ENCODE assay signal across 17 cellular contexts in the genomic region with DNA sequence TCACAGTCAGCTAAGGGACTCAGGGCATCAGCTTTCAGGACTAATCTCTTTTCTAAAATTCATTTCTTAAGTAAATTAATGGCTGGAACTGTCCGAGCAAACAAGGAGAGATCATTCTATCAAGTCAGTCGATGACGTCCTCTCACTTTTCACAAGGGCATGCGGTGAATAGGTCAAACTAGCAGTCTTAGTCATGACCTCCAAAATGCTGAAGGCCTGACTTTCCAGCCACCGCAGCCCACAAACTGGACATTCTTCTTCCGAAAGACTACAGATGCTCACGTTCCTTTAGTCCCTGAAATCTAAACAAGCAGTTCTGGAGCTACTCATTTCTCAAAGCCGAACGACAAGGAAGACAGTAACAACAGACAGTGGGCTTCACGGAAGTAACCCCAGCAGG.
DNase-seq lines count a peak whose midpoint lies in the region; ATAC-seq and TF ChIP-seq lines count a peak whose summit lies in the region.
"Had no signal": no experiment of that assay in that cellular context is flagged by ENCODE, and none has a peak within 500 bp of the region (broad histone marks: within the 10 kb centered on the region; RNA-seq: fewer than 3 reads in every experiment).

No MANE protein-coding gene starts in this region.

- 96% methylated on average over 10 of the region's 10 CpGs for WGBS in suprapubic skin

- H3K27me3 Mint-ChIP-seq in GM23338 (ENCODE audit: insufficient read depth, low read depth, poor library complexity) (peaks cover 2% of the 10 kb centered on the region), nephron progenitor cell (ENCODE audit: low read depth, poor library complexity) (no peaks in the 10 kb centered on the region)
- H3K27me3 Mint-ChIP-seq: CD4-positive, alpha-beta T cell had no signal

- H3K4me1 ChIP-seq in GM23338 (ENCODE audit: insufficient read depth) (peaks cover 11% of the 10 kb centered on the region; the same call in 1 of the 2 replicates), suprapubic skin (peaks cover 31% of the 10 kb centered on the region)
- H3K4me1 ChIP-seq: A549, Caco-2 had no signal

- H3K36me3 ChIP-seq in GM23338 (ENCODE audit: insufficient read depth) (no peaks in the 10 kb centered on the region), suprapubic skin (peaks cover 3% of the 10 kb centered on the region)

- no peak for TF ChIP-seq EP300 in suprapubic skin (IDR thresholded peaks at IDR 0.05)

- TF ChIP-seq POLR2A in suprapubic skin (IDR thresholded peaks at IDR 0.05), result no peak

- H3K4me3 ChIP-seq in GM23338, result no peak overlapping the region
- no peak overlapping the region for H3K4me3 ChIP-seq in suprapubic skin
- H3K4me3 ChIP-seq: A549 had no signal

- H3K27me3 ChIP-seq in GM23338 (ENCODE audit: insufficient read depth), result no peaks in the 10 kb centered on the region
- H3K27me3 ChIP-seq in suprapubic skin, result no peaks in the 10 kb centered on the region

- in situ Hi-C loops in G401 (cut with HindIII; ENCODE audit: low sequenced_read_pairs), result no loop called here

- H4K20me1 ChIP-seq in GM23338 (replicated peaks; ENCODE audit: insufficient read depth), result no peaks in the 10 kb centered on the region

- H3K9me3 Mint-ChIP-seq in GM23338, result no peaks in the 10 kb centered on the region
- H3K9me3 Mint-ChIP-seq in nephron progenitor cell, result no peaks in the 10 kb centered on the region
- H3K9me3 Mint-ChIP-seq: CD4-positive, alpha-beta T cell had no signal

- H3K27ac ChIP-seq in GM23338 (ENCODE audit: low read depth) (0 out of 2 replicates have a peak overlapping the region, but pooled peaks have one; percentile 57), suprapubic skin (no peak overlapping the region)
- H3K27ac ChIP-seq: 22Rv1, A549, C4-2B, HL-60 had no signal

- no peaks in the 10 kb centered on the region for H3K36me3 Mint-ChIP-seq in GM23338 (ENCODE audit: low read depth)
- peaks cover 56% of the 10 kb centered on the region for H3K36me3 Mint-ChIP-seq in nephron progenitor cell (ENCODE audit: low read depth)

- H3K27ac Mint-ChIP-seq in GM23338 (no peak overlapping the region), nephron progenitor cell (peak overlapping the region; percentile 41)
- H3K27ac Mint-ChIP-seq: CD4-positive, alpha-beta T cell had no signal

- DNase-seq in GM23338 (ENCODE audit: low spot score) (no peak), M059J (ENCODE audit: low read depth) (peak; percentile 71), ecto neural progenitor cell (ENCODE audit: low spot score) (peak; percentile 3), nephron progenitor cell (no peak), suprapubic skin (ENCODE audit: low spot score in 2 of 2) (no peak), NCI-H2081 treated with DMSO at 0.1 percent for 48 hours (lab: John Stamatoyannopoulos, UW) (no peak), G401 (ENCODE audit: low spot score) (no peak)
- DNase-seq: AML-193; Caco-2; CD4-positive, alpha-beta T cell; GDM1; HCEC 1CT had no signal

- no peaks in the 10 kb centered on the region for H3K9me2 ChIP-seq in GM23338 (ENCODE audit: insufficient read depth)

- no peaks in the 10 kb centered on the region for H3F3A ChIP-seq in GM23338 (replicated peaks; ENCODE audit: low read depth)

- no peak overlapping the region for H2AFZ ChIP-seq in GM23338

- H3K4me3 Mint-ChIP-seq in GM23338, result no peak overlapping the region
- no peak overlapping the region for H3K4me3 Mint-ChIP-seq in nephron progenitor cell
- H3K4me3 Mint-ChIP-seq: CD4-positive, alpha-beta T cell had no signal

- peaks cover 11% of the 10 kb centered on the region; the same call in 2 of the 3 replicates for H3K4me1 Mint-ChIP-seq in GM23338
- peaks cover 57% of the 10 kb centered on the region for H3K4me1 Mint-ChIP-seq in nephron progenitor cell

- no peak overlapping the region for H3K4me2 ChIP-seq in GM23338
- H3K4me2 ChIP-seq: A549 had no signal

- H3K79me2 ChIP-seq in GM23338 (replicated peaks; ENCODE audit: insufficient read depth), result no peaks in the 10 kb centered on the region

- no peak for ATAC-seq in GM23338
- no peak for ATAC-seq in HG03025 (IDR thresholded peaks at IDR 0.05; ENCODE audit: low FRiP score, unreplicated experiment)
- ATAC-seq: A549 had no signal

- no peaks in the 10 kb centered on the region for H3K9me3 ChIP-seq in suprapubic skin
- H3K9me3 ChIP-seq: A549, Caco-2 had no signal

- TF ChIP-seq CTCF in GM23338 (conservative IDR thresholded peaks at IDR 0.05; ENCODE audit: low read depth in 2 of 2) (no peak), nephron progenitor cell (IDR thresholded peaks at IDR 0.05) (no peak), suprapubic skin (IDR thresholded peaks at IDR 0.05) (no peak)

TF ChIP-seq in GM23338, 12 proteins besides CTCF, POLR2A, EP300 and RAD21 (continues in another document):
- TF ChIP-seq POLR2AphosphoS5 (IDR thresholded peaks at IDR 0.05; ENCODE audit: low read depth) (no peak), CREB1 (CRISPR knock-in tag; IDR thresholded peaks at IDR 0.05; ENCODE audit: low read depth) (no peak), EZH2phosphoT487 (IDR thresholded peaks at IDR 0.05; ENCODE audit: unreplicated experiment) (no peak), NANOG (IDR thresholded peaks at IDR 0.05; ENCODE audit: borderline replicate concordance) (no peak), JUNB (IDR thresholded peaks at IDR 0.05; ENCODE audit: unreplicated experiment) (no peak), ZNF331 (CRISPR knock-in tag; IDR thresholded peaks at IDR 0.05; ENCODE audit: low read depth) (no peak), ZNF114 (CRISPR knock-in tag; IDR thresholded peaks at IDR 0.05) (no peak)
- TF ChIP-seq, protein P1, sequence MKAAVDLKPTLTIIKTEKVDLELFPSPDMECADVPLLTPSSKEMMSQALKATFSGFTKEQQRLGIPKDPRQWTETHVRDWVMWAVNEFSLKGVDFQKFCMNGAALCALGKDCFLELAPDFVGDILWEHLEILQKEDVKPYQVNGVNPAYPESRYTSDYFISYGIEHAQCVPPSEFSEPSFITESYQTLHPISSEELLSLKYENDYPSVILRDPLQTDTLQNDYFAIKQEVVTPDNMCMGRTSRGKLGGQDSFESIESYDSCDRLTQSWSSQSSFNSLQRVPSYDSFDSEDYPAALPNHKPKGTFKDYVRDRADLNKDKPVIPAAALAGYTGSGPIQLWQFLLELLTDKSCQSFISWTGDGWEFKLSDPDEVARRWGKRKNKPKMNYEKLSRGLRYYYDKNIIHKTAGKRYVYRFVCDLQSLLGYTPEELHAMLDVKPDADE (IDR thresholded peaks at IDR 0.05), result no peak
- TF ChIP-seq, protein P2, sequence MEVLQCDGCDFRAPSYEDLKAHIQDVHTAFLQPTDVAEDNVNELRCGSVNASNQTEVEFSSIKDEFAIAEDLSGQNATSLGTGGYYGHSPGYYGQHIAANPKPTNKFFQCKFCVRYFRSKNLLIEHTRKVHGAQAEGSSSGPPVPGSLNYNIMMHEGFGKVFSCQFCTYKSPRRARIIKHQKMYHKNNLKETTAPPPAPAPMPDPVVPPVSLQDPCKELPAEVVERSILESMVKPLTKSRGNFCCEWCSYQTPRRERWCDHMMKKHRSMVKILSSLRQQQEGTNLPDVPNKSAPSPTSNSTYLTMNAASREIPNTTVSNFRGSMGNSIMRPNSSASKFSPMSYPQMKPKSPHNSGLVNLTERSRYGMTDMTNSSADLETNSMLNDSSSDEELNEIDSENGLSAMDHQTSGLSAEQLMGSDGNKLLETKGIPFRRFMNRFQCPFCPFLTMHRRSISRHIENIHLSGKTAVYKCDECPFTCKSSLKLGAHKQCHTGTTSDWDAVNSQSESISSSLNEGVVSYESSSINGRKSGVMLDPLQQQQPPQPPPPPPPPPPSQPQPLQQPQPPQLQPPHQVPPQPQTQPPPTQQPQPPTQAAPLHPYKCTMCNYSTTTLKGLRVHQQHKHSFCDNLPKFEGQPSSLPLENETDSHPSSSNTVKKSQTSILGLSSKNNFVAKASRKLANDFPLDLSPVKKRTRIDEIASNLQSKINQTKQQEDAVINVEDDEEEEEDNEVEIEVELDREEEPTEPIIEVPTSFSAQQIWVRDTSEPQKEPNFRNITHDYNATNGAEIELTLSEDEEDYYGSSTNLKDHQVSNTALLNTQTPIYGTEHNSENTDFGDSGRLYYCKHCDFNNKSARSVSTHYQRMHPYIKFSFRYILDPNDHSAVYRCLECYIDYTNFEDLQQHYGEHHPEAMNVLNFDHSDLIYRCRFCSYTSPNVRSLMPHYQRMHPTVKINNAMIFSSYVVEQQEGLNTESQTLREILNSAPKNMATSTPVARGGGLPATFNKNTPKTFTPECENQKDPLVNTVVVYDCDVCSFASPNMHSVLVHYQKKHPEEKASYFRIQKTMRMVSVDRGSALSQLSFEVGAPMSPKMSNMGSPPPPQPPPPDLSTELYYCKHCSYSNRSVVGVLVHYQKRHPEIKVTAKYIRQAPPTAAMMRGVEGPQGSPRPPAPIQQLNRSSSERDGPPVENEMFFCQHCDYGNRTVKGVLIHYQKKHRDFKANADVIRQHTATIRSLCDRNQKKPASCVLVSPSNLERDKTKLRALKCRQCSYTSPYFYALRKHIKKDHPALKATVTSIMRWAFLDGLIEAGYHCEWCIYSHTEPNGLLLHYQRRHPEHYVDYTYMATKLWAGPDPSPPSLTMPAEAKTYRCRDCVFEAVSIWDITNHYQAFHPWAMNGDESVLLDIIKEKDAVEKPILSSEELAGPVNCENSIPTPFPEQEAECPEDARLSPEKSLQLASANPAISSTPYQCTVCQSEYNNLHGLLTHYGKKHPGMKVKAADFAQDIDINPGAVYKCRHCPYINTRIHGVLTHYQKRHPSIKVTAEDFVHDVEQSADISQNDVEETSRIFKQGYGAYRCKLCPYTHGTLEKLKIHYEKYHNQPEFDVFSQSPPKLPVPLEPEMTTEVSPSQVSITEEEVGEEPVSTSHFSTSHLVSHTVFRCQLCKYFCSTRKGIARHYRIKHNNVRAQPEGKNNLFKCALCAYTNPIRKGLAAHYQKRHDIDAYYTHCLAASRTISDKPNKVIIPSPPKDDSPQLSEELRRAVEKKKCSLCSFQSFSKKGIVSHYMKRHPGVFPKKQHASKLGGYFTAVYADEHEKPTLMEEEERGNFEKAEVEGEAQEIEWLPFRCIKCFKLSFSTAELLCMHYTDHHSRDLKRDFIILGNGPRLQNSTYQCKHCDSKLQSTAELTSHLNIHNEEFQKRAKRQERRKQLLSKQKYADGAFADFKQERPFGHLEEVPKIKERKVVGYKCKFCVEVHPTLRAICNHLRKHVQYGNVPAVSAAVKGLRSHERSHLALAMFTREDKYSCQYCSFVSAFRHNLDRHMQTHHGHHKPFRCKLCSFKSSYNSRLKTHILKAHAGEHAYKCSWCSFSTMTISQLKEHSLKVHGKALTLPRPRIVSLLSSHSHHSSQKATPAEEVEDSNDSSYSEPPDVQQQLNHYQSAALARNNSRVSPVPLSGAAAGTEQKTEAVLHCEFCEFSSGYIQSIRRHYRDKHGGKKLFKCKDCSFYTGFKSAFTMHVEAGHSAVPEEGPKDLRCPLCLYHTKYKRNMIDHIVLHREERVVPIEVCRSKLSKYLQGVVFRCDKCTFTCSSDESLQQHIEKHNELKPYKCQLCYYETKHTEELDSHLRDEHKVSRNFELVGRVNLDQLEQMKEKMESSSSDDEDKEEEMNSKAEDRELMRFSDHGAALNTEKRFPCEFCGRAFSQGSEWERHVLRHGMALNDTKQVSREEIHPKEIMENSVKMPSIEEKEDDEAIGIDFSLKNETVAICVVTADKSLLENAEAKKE (CRISPR knock-in tag; IDR thresholded peaks at IDR 0.05), result no peak

Comparison
In these comparisons a context has a peak if more than half of its experiments do, and no peak if none do; other contexts are left out.
1. DNase-seq: peak in M059J (single experiment) and ecto neural progenitor cell (single experiment); none in GM23338 (single experiment), nephron progenitor cell (single experiment), suprapubic skin (0 of 2), NCI-H2081 treated with DMSO at 0.1 percent for 48 hours (single experiment) and G401 (single experiment).